ENCODE assay signal across 8 cellular contexts in genomic region chr7:44534501-44534900, GRCh38. TPM values are rescaled to one million over a fixed set of nuclear protein-coding genes. Genes with fewer than 3 reads are reported as not detected.
DNase-seq lines count a peak whose midpoint lies in the region; ATAC-seq and TF ChIP-seq lines count a peak whose summit lies in the region.

No MANE protein-coding gene starts in this region.

- no CpG with 5 or more reads among the region's 7 CpGs for WGBS in neuronal stem cell (ENCODE audit: extremely low coverage in 2 of 2, insufficient read length in 2 of 2, insufficient replicate concordance in 1 of 2), 2 donors

- H2AFZ ChIP-seq in neuronal stem cell (ENCODE audit: low read length): no peak overlapping the region

- no peak overlapping the region for H2BK120ac ChIP-seq in neuronal stem cell (ENCODE audit: low read depth, low read length)

- peak; percentile 70 for ATAC-seq in GM19351 (IDR thresholded peaks at IDR 0.05; ENCODE audit: unreplicated experiment)
- ATAC-seq in activated CD4-positive, CD25-positive, alpha-beta regulatory T cell treated with anti-CD3 and anti-CD28 coated beads, Interleukin-2, amount 50 U/mL, for 24 hours: peak; percentile 62 to 71

- peak overlapping the region; percentile 53 for H2AK5ac ChIP-seq in neuronal stem cell (ENCODE audit: low read depth, low read length)

- H3K36me3 ChIP-seq in neuronal stem cell (replicated peaks in 1 of 2; ENCODE audit: control insufficient read depth in 2 of 2, insufficient read depth in 2 of 2, low read length in 2 of 2): no peaks in the 10 kb centered on the region

- no peak overlapping the region for H4K91ac ChIP-seq in neuronal stem cell (ENCODE audit: low read depth, low read length, poor library complexity)

- no peak overlapping the region for H3K4ac ChIP-seq in neuronal stem cell (ENCODE audit: low read length)

- H3K79me1 ChIP-seq in neuronal stem cell (ENCODE audit: low read depth, low read length): no peaks in the 10 kb centered on the region

- H2BK12ac ChIP-seq in neuronal stem cell (ENCODE audit: low read length): peak overlapping the region; percentile 25

- peak overlapping the region; percentile 41 for H3K18ac ChIP-seq in neuronal stem cell (ENCODE audit: low read length)

- no peak overlapping the region for H3K23ac ChIP-seq in neuronal stem cell (ENCODE audit: low read depth, low read length, poor library complexity)

- H3K9ac ChIP-seq in neuronal stem cell (ENCODE audit: low read depth, low read length, poor library complexity): no peak overlapping the region

- H4K8ac ChIP-seq in neuronal stem cell (ENCODE audit: low read depth, low read length): no peak overlapping the region

- H3K4me3 ChIP-seq in neuronal stem cell (ENCODE audit: low read length in 2 of 2): no peak overlapping the region

- H3K4me1 ChIP-seq in neuronal stem cell (ENCODE audit: control insufficient read depth in 2 of 2, insufficient read depth in 1 of 2, low read depth in 1 of 2, low read length in 2 of 2): peaks cover 0 to 2% of the 10 kb centered on the region in 2 donors

- DNase-seq in NCI-H146 treated with DMSO at 0.1 percent for 48 hours (lab: John Stamatoyannopoulos, UW; ENCODE audit: unreplicated experiment) (peak; percentile 46), neuronal stem cell (ENCODE audit: low spot score) (peak; percentile 24), occipital lobe (lab: John Stamatoyannopoulos, UW) (no peak), T1000 (lab: John Stamatoyannopoulos, UW) (no peak)
- DNase-seq in effector CD4-positive, alpha-beta T cell: peak; percentile 34

- H3K4me2 ChIP-seq in neuronal stem cell (ENCODE audit: insufficient read depth, low read length, poor library complexity, severe bottlenecking): no peak overlapping the region

- no peaks in the 10 kb centered on the region for H3K9me3 ChIP-seq in neuronal stem cell (replicated peaks in 1 of 2; ENCODE audit: control insufficient read depth in 2 of 2, insufficient read depth in 1 of 2, low read depth in 1 of 2, low read length in 2 of 2)

- peak overlapping the region; percentile 57 for H3K14ac ChIP-seq in neuronal stem cell (ENCODE audit: low read length)

- H2BK5ac ChIP-seq in neuronal stem cell (ENCODE audit: low read length): no peak overlapping the region

- H3K27me3 ChIP-seq in neuronal stem cell (ENCODE audit: control insufficient read depth in 3 of 3, insufficient read depth in 3 of 3, low read depth in 1 of 3, low read length in 3 of 3): peaks cover 0 to 2% (median 0%) of the 10 kb centered on the region in 3 experiments

- H2BK15ac ChIP-seq in neuronal stem cell (ENCODE audit: low read length): no peak overlapping the region

- peak; percentile 87 for TF ChIP-seq CTCF in C4-2B (conservative IDR thresholded peaks at IDR 0.05)

- no peak overlapping the region for H3K27ac ChIP-seq in C4-2B
- no peak overlapping the region for H3K27ac ChIP-seq in neuronal stem cell (replicated peaks; ENCODE audit: low read length)

RNA-seq across cellular contexts. Expression of gene NPC1L1, which starts 6.6 kb away (rescaled TPM):
- polyA plus RNA-seq in neuronal stem cell (2013, experiment 1 of 2): 0.14 TPM
- polyA plus RNA-seq in neuronal stem cell (2013, experiment 2 of 2): 0.15 TPM
- 0.16 TPM for total RNA-seq in occipital lobe

RNA-seq across cellular contexts. Expression of gene DDX56, which starts 39.2 kb away (rescaled TPM):
- polyA plus RNA-seq in neuronal stem cell (2013, experiment 1 of 2): 43.0 TPM
- polyA plus RNA-seq in neuronal stem cell (2013, experiment 2 of 2): 42.3 TPM
- total RNA-seq in occipital lobe: 46.8 TPM

RNA-seq across cellular contexts. Expression of gene NUDCD3, which starts 44.0 kb away (rescaled TPM):
- polyA plus RNA-seq in neuronal stem cell (2013, experiment 1 of 2): 37.7 TPM
- 37.7 TPM for polyA plus RNA-seq in neuronal stem cell (2013, experiment 2 of 2)
- total RNA-seq in occipital lobe: 124 TPM

RNA-seq across cellular contexts. Expression of gene TMED4, which starts 47.5 kb away (rescaled TPM):
- polyA plus RNA-seq in neuronal stem cell (2013, experiment 1 of 2): 59.8 TPM
- polyA plus RNA-seq in neuronal stem cell (2013, experiment 2 of 2): 59.6 TPM
- 74.2 TPM for total RNA-seq in occipital lobe

Comparison
In these comparisons a context has a peak if more than half of its experiments do, and no peak if none do; other contexts are left out.
1. DNase-seq: peak in NCI-H146 treated with DMSO at 0.1 percent for 48 hours (single experiment), effector CD4-positive, alpha-beta T cell (single experiment) and neuronal stem cell (single experiment); none in occipital lobe (single experiment) and T1000 (single experiment).